ENCODE assay signal across 13 cellular contexts in genomic region chr7:50531928-50532327, GRCh38. TPM values are rescaled to one million over a fixed set of nuclear protein-coding genes. Genes with fewer than 3 reads are reported as not detected.
A peak's percentile ranks its signal among the peaks of the same experiment; 100 is the strongest.
DNase-seq lines count a peak whose midpoint lies in the region; FAIRE-seq and TF ChIP-seq lines count a peak whose summit lies in the region.
"Had no signal": no experiment of that assay in that cellular context is flagged by ENCODE, and none has a peak within 500 bp of the region (broad histone marks: within the 10 kb centered on the region; RNA-seq: fewer than 3 reads in every experiment).

No MANE protein-coding gene starts in this region.

- no peaks in the 10 kb centered on the region for H3K79me2 ChIP-seq in ACC112 (ENCODE audit: control insufficient read depth, insufficient read depth, low read length, unreplicated experiment)

- 81% methylated on average over 7 of the region's 7 CpGs for WGBS in esophagus muscularis mucosa

- H3K4me1 Mint-ChIP-seq in mesothelial cell of epicardium: peaks cover 7% of the 10 kb centered on the region

- TF ChIP-seq EP300 in esophagus muscularis mucosa (IDR thresholded peaks at IDR 0.05): no peak

- FAIRE-seq in kidney (lab: Jason Lieb, UNC): no peak

- H3K9me3 ChIP-seq in esophagus muscularis mucosa: no peaks in the 10 kb centered on the region
- no peaks in the 10 kb centered on the region for H3K9me3 ChIP-seq in kidney (ENCODE audit: control insufficient read depth in 1 of 2, low read length in 2 of 2)
- H3K9me3 ChIP-seq: BLaER1 treated with 17β-estradiol and CSF1 and Interleukin-3, amounts not matched to agents 10 nM and 100 nM had no signal

- H3K27me3 ChIP-seq in ACC112 (ENCODE audit: insufficient read depth, low read length) (no peaks in the 10 kb centered on the region), esophagus muscularis mucosa (peaks cover 0 to 18% (median 0%) of the 10 kb centered on the region in 4 donors)
- H3K27me3 ChIP-seq: BLaER1 treated with 17β-estradiol and CSF1 and Interleukin-3, amounts not matched to agents 10 nM and 100 nM; brain microvascular endothelial cell had no signal

- DNase-seq in HPDE6-E6E7 (ENCODE audit: extremely low spot score) (peak; percentile 16), NCI-H748 treated with DMSO at 0.1 percent for 48 hours (lab: John Stamatoyannopoulos, UW) (peak; percentile 98), esophagus muscularis mucosa (ENCODE audit: extremely low spot score) (peak; percentile 55), substantia nigra (lab: John Stamatoyannopoulos, UW) (no peak), mesothelial cell of epicardium (ENCODE audit: low spot score in 2 of 2, unreplicated experiment in 2 of 2) (no peak), kidney (no peak), hepatic stellate cell (ENCODE audit: low spot score) (no peak)
- DNase-seq: brain microvascular endothelial cell, left cardiac atrium had no signal

- H2AFZ ChIP-seq in ACC112 (ENCODE audit: low read length, unreplicated experiment): no peak overlapping the region

- TF ChIP-seq POLR2A in esophagus muscularis mucosa (IDR thresholded peaks at IDR 0.05; ENCODE audit: low read depth): no peak

- H3K27ac ChIP-seq in ACC112 (ENCODE audit: low read depth, low read length) (peak overlapping the region; percentile 13; the same call in 1 of the 2 replicates), esophagus muscularis mucosa (replicated peaks in 1 of 4) (no peak overlapping the region), substantia nigra (ENCODE audit: low read depth, low read length, poor library complexity, severe bottlenecking) (no peak overlapping the region), kidney (ENCODE audit: low read depth in 2 of 2, low read length in 2 of 2) (no peak overlapping the region)
- H3K27ac ChIP-seq: BLaER1 treated with 17β-estradiol and CSF1 and Interleukin-3, amounts not matched to agents 10 nM and 100 nM; brain microvascular endothelial cell; SK-N-MC had no signal

- H3K9ac ChIP-seq in kidney (ENCODE audit: low read length in 2 of 2): no peak overlapping the region
- H3K9ac ChIP-seq: BLaER1 treated with 17β-estradiol and CSF1 and Interleukin-3, amounts not matched to agents 10 nM and 100 nM had no signal

- no peaks in the 10 kb centered on the region for H3K36me3 ChIP-seq in ACC112 (ENCODE audit: insufficient read depth, low read length)
- no peaks in the 10 kb centered on the region for H3K36me3 ChIP-seq in esophagus muscularis mucosa
- H3K36me3 ChIP-seq in kidney (ENCODE audit: control insufficient read depth in 1 of 2, insufficient read depth in 2 of 2, low read length in 2 of 2): peaks cover 0 to 22% of the 10 kb centered on the region in 2 donors
- H3K36me3 ChIP-seq: BLaER1 treated with 17β-estradiol and CSF1 and Interleukin-3, amounts not matched to agents 10 nM and 100 nM; brain microvascular endothelial cell had no signal

- H3K36me3 Mint-ChIP-seq in mesothelial cell of epicardium: no peaks in the 10 kb centered on the region

- H3K4me3 ChIP-seq in ACC112 (ENCODE audit: low read depth, low read length) (no peak overlapping the region), esophagus muscularis mucosa (no peak overlapping the region), kidney (ENCODE audit: low read length in 2 of 2) (no peak overlapping the region)
- H3K4me3 ChIP-seq: BLaER1 treated with 17β-estradiol and CSF1 and Interleukin-3, amounts not matched to agents 10 nM and 100 nM; SK-N-MC had no signal

- intact Hi-C loops in esophagus muscularis mucosa (cut with DNase I) (loop anchor here (10.0 kb wide), 1 partner anchor 57 kb away; no protein-coding TSS in a partner anchor), kidney (cut with DNase I) (no loop called here)

- H3K27ac Mint-ChIP-seq in mesothelial cell of epicardium: no peak overlapping the region

- H3K9me3 Mint-ChIP-seq in mesothelial cell of epicardium: no peaks in the 10 kb centered on the region

- H3K4me1 ChIP-seq in ACC112 (ENCODE audit: control insufficient read depth, insufficient read depth, low read length, unreplicated experiment) (peaks cover 39% of the 10 kb centered on the region), esophagus muscularis mucosa (peaks cover 0 to 8% (median 2%) of the 10 kb centered on the region in 4 donors), kidney (ENCODE audit: control insufficient read depth in 1 of 2, insufficient read depth in 1 of 2, low read depth in 1 of 2, low read length in 2 of 2) (peaks cover 4 to 6% of the 10 kb centered on the region in 2 donors)

- no peak overlapping the region for H3K4me3 Mint-ChIP-seq in mesothelial cell of epicardium

- TF ChIP-seq CTCF in esophagus muscularis mucosa (IDR thresholded peaks at IDR 0.05): no peak
- TF ChIP-seq CTCF in mesothelial cell of epicardium (IDR thresholded peaks at IDR 0.05; ENCODE audit: unreplicated experiment): no peak
- TF ChIP-seq CTCF in kidney (IDR thresholded peaks at IDR 0.05; ENCODE audit: borderline replicate concordance, extremely low read depth, insufficient read depth): no peak

- H3K27me3 Mint-ChIP-seq in mesothelial cell of epicardium (ENCODE audit: low read depth): peaks cover 5% of the 10 kb centered on the region

RNA-seq across cellular contexts. Expression of gene DDC, which starts 33.3 kb away (rescaled TPM):
- total RNA-seq in esophagus muscularis mucosa (not detected), mesothelial cell of epicardium (not detected in 3 replicates), kidney (7.8 TPM)
- polyA plus RNA-seq in kidney (ENCODE audit: insufficient read depth, low read depth, low replicate concordance): 257 TPM
- total RNA-seq: left cardiac atrium, M059J had no signal

Comparison
In these comparisons a context has a peak if more than half of its experiments do, and no peak if none do; other contexts are left out.
1. DNase-seq: peak in HPDE6-E6E7 (single experiment), NCI-H748 treated with DMSO at 0.1 percent for 48 hours (single experiment) and esophagus muscularis mucosa (single experiment); none in substantia nigra (0 of 49), mesothelial cell of epicardium (0 of 2), kidney (single experiment) and hepatic stellate cell (single experiment).